7 cellular contexts compared by ENCODE assay signal in genomic region chr20:52212943-52213342, GRCh38.
"Had no signal": no experiment of that assay in that cellular context is flagged by ENCODE, and none has a peak within 500 bp of the region (broad histone marks: within the 10 kb centered on the region; RNA-seq: fewer than 3 reads in every experiment).

No MANE protein-coding gene starts in this region.

- FAIRE-seq: HTR-8/SVneo, K562 had no signal

- ATAC-seq: K562 had no signal

- H3K4me3 ChIP-seq: K562 had no signal

- H3K4me2 ChIP-seq: KMS-11 had no signal

- H3K27ac ChIP-seq: HL-60, KMS-11 had no signal

- H3K9ac ChIP-seq: KMS-11 had no signal

- DNase-seq: IMR-90, KBM-7, KG1 had no signal
